Comparison of ENCODE assay signal across 8 cellular contexts in the genomic region with DNA sequence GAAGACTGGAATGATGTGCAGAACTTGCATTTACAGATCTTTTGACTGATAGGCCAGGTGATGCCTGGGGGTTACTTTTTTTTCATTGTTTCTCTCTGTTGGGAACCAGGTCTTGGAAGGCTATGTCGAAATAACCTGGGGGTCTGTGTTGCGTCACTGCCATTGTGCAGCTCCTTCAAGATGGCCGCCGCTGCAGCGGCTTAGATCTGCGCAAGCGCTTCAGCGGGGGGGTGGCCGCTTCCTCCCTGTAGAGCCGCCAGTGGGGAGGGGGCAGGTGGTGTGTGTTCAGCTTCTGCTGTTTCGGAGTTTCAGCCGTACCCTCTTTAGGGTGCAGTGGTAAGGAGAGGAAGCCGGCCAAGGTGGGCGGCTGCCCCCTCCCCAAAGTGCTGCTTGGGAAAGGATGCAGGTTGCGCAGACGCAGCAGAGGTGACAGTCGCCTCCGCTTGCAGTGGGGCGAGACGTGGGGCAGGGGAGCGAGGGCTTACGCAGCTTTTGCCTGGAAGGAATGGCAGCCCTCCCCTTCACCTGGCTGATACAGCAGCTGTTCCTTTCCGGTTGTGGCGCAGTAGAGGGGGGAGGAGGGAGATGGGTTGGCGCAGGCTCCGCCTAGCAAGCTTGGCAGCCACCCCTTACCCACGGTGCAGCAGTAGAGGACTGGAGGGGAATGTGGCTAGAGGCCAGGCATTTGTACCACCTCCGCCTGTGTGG. TPM values are rescaled to one million over a fixed set of nuclear protein-coding genes. Genes with fewer than 3 reads are reported as not detected.
DNase-seq lines count a peak whose midpoint lies in the region; ATAC-seq and TF ChIP-seq lines count a peak whose summit lies in the region.

No MANE protein-coding gene starts in this region.

- no peaks in the 10 kb centered on the region for H3K36me3 ChIP-seq in mucosa of descending colon (ENCODE audit: low read depth)

- DNase-seq in ACHN, result peak; percentile 80
- peak; percentile 41 for DNase-seq in NCI-H526 treated with DMSO at 0.1 percent for 48 hours (lab: John Stamatoyannopoulos, UW)
- DNase-seq in activated T-cell treated with anti-CD3 and anti-CD28 coated beads for 1 hour (ENCODE audit: low read depth), result peak; percentile 63
- peak; percentile 27 for DNase-seq in epidermal melanocyte (ENCODE audit: insufficient read length, low spot score)
- DNase-seq in mucosa of descending colon, result peak; percentile 76 to 85 (median 77)
- DNase-seq in stimulated activated CD8-positive, alpha-beta memory T cell treated with anti-CD3 and anti-CD28 coated beads, Interleukin-2, amount 100 ng/mL, for 48 hours (ENCODE audit: low read depth in 2 of 2), result peak; percentile 21 to 52

- intact Hi-C loops in mucosa of descending colon (cut with DNase I, micrococcal nuclease), result no loop called here

- peak overlapping the region; percentile 39 for H3K4me3 ChIP-seq in mucosa of descending colon

- in situ Hi-C loops in ACHN (cut with HindIII; ENCODE audit: low pct_ligation_motif_present, low pct_unique_long_range_greater_than_20kb, low sequenced_read_pairs), result no loop called here

- peak; percentile 82 for ATAC-seq in GM18868 (IDR thresholded peaks at IDR 0.05; ENCODE audit: unreplicated experiment)
- ATAC-seq in HG03159 (IDR thresholded peaks at IDR 0.05; ENCODE audit: unreplicated experiment), result peak; percentile 72
- ATAC-seq in mucosa of descending colon, result peak; percentile 85

- no peaks in the 10 kb centered on the region for H3K4me1 ChIP-seq in mucosa of descending colon (ENCODE audit: low read depth)

- TF ChIP-seq CTCF in mucosa of descending colon (IDR thresholded peaks at IDR 0.05), result no peak

- H3K9me3 ChIP-seq in mucosa of descending colon, result peaks cover 17% of the 10 kb centered on the region

RNA-seq across cellular contexts. Expression of gene SNRPN, which starts 1.5 kb away (rescaled TPM):
- 10 to 100 TPM; 17.6 to 85.5 (median 18.7) TPM for total RNA-seq in mucosa of descending colon

RNA-seq across cellular contexts. Expression of gene SNURF, which starts 1.5 kb away (rescaled TPM):
- 10 to 100 TPM in 1 of 3 donors, 1 to 10 TPM in 1, under 1 TPM in 1; 0.55 to 15.8 (median 3.9) TPM for total RNA-seq in mucosa of descending colon

Comparison
In these comparisons a context has a peak if more than half of its experiments do, and no peak if none do; other contexts are left out.
1. Peak in every context shown above with its lines: DNase-seq, ATAC-seq and H3K4me3 ChIP-seq.
2. DNase-seq: peak in every context shown above with its lines; median percentile 80 in ACHN; 77 in mucosa of descending colon; 63 in activated T-cell treated with anti-CD3 and anti-CD28 coated beads for 1 hour; 41 in NCI-H526 treated with DMSO at 0.1 percent for 48 hours; 36 in stimulated activated CD8-positive, alpha-beta memory T cell treated with anti-CD3 and anti-CD28 coated beads, Interleukin-2, amount 100 ng/mL, for 48 hours; 27 in epidermal melanocyte.